In genomic region chr6:30344868-30345671, GRCh38 we compare ENCODE assay signal across 8 cellular contexts. TPM values are rescaled to one million over a fixed set of nuclear protein-coding genes. Genes with fewer than 3 reads are reported as not detected.
DNase-seq lines count a peak whose midpoint lies in the region; ATAC-seq and TF ChIP-seq lines count a peak whose summit lies in the region.

TSS of gene RPP21 (plus strand) at chr6:30345156. CDS start at chr6:30345172, 16 bp downstream.

- POLR2A ChIA-PET in activated CD4-positive, alpha-beta memory T cell treated with anti-CD3 and anti-CD28 coated beads for 36 hours (lab: Charles Lee) = interaction anchor here (0.9 kb wide), 1 partner anchor 18 kb away, joined by 3 read pairs; the partner anchor contains the start of gene TRIM39

- no peaks in the 10 kb centered on the region for H3K27me3 Mint-ChIP-seq in activated CD4-positive, alpha-beta memory T cell treated with anti-CD3 and anti-CD28 coated beads for 36 hours

- CTCF ChIA-PET in activated CD4-positive, alpha-beta memory T cell treated with anti-CD3 and anti-CD28 coated beads for 36 hours (lab: Charles Lee) = no interaction called here

- peak within 1 kb of the TSS; percentile 86 for H3K4me3 Mint-ChIP-seq in activated CD4-positive, alpha-beta memory T cell treated with anti-CD3 and anti-CD28 coated beads for 36 hours

- H3K4me3 ChIP-seq in lower leg skin (ENCODE audit: low read depth, poor library complexity, severe bottlenecking) = peak within 1 kb of the TSS; percentile 69

- TF ChIP-seq CTCF in C4-2B (conservative IDR thresholded peaks at IDR 0.05) (no peak), lower leg skin (IDR thresholded peaks at IDR 0.05) (no peak)

- peaks cover 39% of the 10 kb centered on the region for H3K4me1 Mint-ChIP-seq in activated CD4-positive, alpha-beta memory T cell treated with anti-CD3 and anti-CD28 coated beads for 36 hours (ENCODE audit: low read depth)

- H3K27ac Mint-ChIP-seq in activated CD4-positive, alpha-beta memory T cell treated with anti-CD3 and anti-CD28 coated beads for 36 hours = peak within 1 kb of the TSS; percentile 86

- H3K36me3 Mint-ChIP-seq in activated CD4-positive, alpha-beta memory T cell treated with anti-CD3 and anti-CD28 coated beads for 36 hours = peaks cover 33% of the 10 kb centered on the region

- DNase-seq in NCI-H82 (lab: John Stamatoyannopoulos, UW) = peak; percentile 88
- peak; percentile 93 for DNase-seq in activated CD4-positive, alpha-beta memory T cell treated with anti-CD3 and anti-CD28 coated beads for 36 hours
- DNase-seq in dermis microvascular lymphatic vessel endothelial cell (ENCODE audit: low read depth in 2 of 2) = peak; percentile 37 to 80
- peak; percentile 77 to 96 for DNase-seq in lower leg skin (ENCODE audit: low spot score in 2 of 2)
- peak; percentile 85 to 87 for DNase-seq in stimulated activated CD4-positive, alpha-beta T cell treated with anti-CD3 and anti-CD28 coated beads, Interleukin-4, amount 100 ng/mL, for 4 hours

- WGBS in lower leg skin, 2 donors = 3 to 4% methylated on average over 38 to 56 of the region's 64 CpGs

- no peak for TF ChIP-seq POLR2A in lower leg skin (IDR thresholded peaks at IDR 0.05)

- intact Hi-C loops in activated CD4-positive, alpha-beta memory T cell treated with anti-CD3 and anti-CD28 coated beads for 36 hours (cut with micrococcal nuclease) = loop anchor here (1.0 kb wide), 1 partner anchor 20 kb away; no protein-coding TSS in a partner anchor
- intact Hi-C loops in lower leg skin (cut with DNase I; ENCODE audit: low total_unique reads) = no loop called here

- peak; percentile 91 for ATAC-seq in GM19397 (IDR thresholded peaks at IDR 0.05; ENCODE audit: unreplicated experiment)
- peak; percentile 88 for ATAC-seq in HG03571 (IDR thresholded peaks at IDR 0.05; ENCODE audit: unreplicated experiment)

- H3K9me3 Mint-ChIP-seq in activated CD4-positive, alpha-beta memory T cell treated with anti-CD3 and anti-CD28 coated beads for 36 hours = no peaks in the 10 kb centered on the region

- peak within 1 kb of the TSS; percentile 77 for H3K27ac ChIP-seq in C4-2B

RNA-seq across cellular contexts. Expression of gene RPP21, which starts in this region (rescaled TPM):
- 10 to 100 TPM; 34.6 to 38.3 TPM for total RNA-seq in activated CD4-positive, alpha-beta memory T cell treated with anti-CD3 and anti-CD28 coated beads for 36 hours
- total RNA-seq in dermis microvascular lymphatic vessel endothelial cell (15.7 and 19.8 TPM in 2 replicates), lower leg skin (100 to 1,000 TPM in 2 of 4 donors, 10 to 100 TPM in 2; 73.3 to 177 (median 108) TPM)

Comparison
In these comparisons a context has a peak if more than half of its experiments do, and no peak if none do; other contexts are left out.
1. Peak in every context shown above with its lines: DNase-seq, ATAC-seq, H3K4me3 ChIP-seq and H3K27ac ChIP-seq.